ENCODE assay signal across 20 cellular contexts in the genomic region with DNA sequence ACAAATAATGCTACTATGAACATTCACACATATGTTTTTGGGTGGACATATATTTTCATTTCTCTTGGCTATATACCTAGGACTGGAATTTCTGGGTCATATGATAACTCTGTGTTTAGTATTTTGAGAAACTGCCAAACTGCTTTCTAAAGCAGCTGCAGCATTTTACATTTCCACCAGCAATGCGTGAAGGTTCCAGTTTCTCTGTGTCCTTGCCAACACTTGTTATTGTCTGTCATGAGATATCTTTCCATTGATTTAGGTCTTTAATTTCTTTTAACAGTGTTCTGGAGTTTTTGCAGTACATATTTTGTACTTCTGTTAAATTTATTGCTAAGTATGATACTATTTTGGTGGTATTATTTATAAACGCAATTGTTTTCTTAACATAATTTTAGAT.
"Had no signal": no experiment of that assay in that cellular context is flagged by ENCODE, and none has a peak within 500 bp of the region (broad histone marks: within the 10 kb centered on the region; RNA-seq: fewer than 3 reads in every experiment).

No MANE protein-coding gene starts in this region.

- DNase-seq: IMR-90, Karpas-422, KG1, MM.1S, NCI-H1092 treated with DMSO at 0.1 percent for 48 hours, NCI-H1436, NCI-H187, NCI-H2029, NCI-H2081 treated with DMSO at 0.1 percent for 48 hours, NCI-H2171, NCI-H226, NCI-H446, NCI-H510A, NCI-H524 treated with DMSO at 0.1 percent for 48 hours, NCI-H69, NCI-H774, RPMI8226, SHP77 had no signal

- FAIRE-seq: RCC 7860 had no signal

- ATAC-seq: SK-N-SH treated with all-trans-retinoic acid at 6 μM for 48 hours had no signal
